In genomic region chr2:76279142-76279541, GRCh38 we compare ENCODE assay signal across 3 cellular contexts.
TF ChIP-seq lines count a peak whose summit lies in the region.

No MANE protein-coding gene starts in this region.

TF ChIP-seq in HepG2, 621 proteins besides CTCF, POLR2A, EP300 and RAD21:
- no peak for TF ChIP-seq NFKBIZ (CRISPR knock-in tag; IDR thresholded peaks at IDR 0.05)
- TF ChIP-seq MAFF (IDR thresholded peaks at IDR 0.05; ENCODE audit: low read depth, low read length): peak; percentile 68
- TF ChIP-seq HMGA1 (CRISPR knock-in tag; conservative IDR thresholded peaks at IDR 0.05): no peak
- TF ChIP-seq MAFK (conservative IDR thresholded peaks at IDR 0.05 in 1 of 2, IDR thresholded peaks at IDR 0.05 in 1 of 2; ENCODE audit: low read length in 2 of 2): peak; percentile 66 to 79
TF ChIP-seq in HepG2: peak in this region for 2.

TF ChIP-seq in IMR-90, 13 proteins besides CTCF, POLR2A, EP300 and RAD21:
- TF ChIP-seq MAFK (IDR thresholded peaks at IDR 0.05; ENCODE audit: low read depth, low read length) (peak; percentile 57; the same call in 1 of the 2 replicates), FOS (IDR thresholded peaks at IDR 0.05; ENCODE audit: low read depth, low read length) (no peak)

TF ChIP-seq in K562, 482 proteins besides CTCF, POLR2A, EP300 and RAD21:
- TF ChIP-seq ZNF316 (IDR thresholded peaks at IDR 0.05) (peak; percentile 8; the same call in 1 of the 2 replicates), MTA3 (IDR thresholded peaks at IDR 0.05; ENCODE audit: borderline replicate concordance) (no peak), KDM1A (IDR thresholded peaks at IDR 0.05) (no peak)
